ENCODE assay signal across 8 cellular contexts in genomic region chr1:203629509-203630082, GRCh38. TPM values are rescaled to one million over a fixed set of nuclear protein-coding genes. Genes with fewer than 3 reads are reported as not detected.
DNase-seq lines count a peak whose midpoint lies in the region; ATAC-seq and TF ChIP-seq lines count a peak whose summit lies in the region.

No MANE protein-coding gene starts in this region.

- no peaks in the 10 kb centered on the region for H3K27me3 ChIP-seq in parathyroid adenoma (ENCODE audit: control insufficient read depth, insufficient read depth, low read length)

- H3K27ac ChIP-seq in parathyroid adenoma: peak overlapping the region; percentile 78

- H3K79me2 ChIP-seq in parathyroid adenoma: peaks cover 8% of the 10 kb centered on the region

- peak overlapping the region; percentile 86 for H2AFZ ChIP-seq in parathyroid adenoma

- no peak for TF ChIP-seq CTCF in parathyroid adenoma (IDR thresholded peaks at IDR 0.05)

- peaks cover 3% of the 10 kb centered on the region for H3K4me1 ChIP-seq in parathyroid adenoma

- no peaks in the 10 kb centered on the region for H3K9me3 ChIP-seq in parathyroid adenoma (ENCODE audit: control insufficient read depth, low read length)

- no peak overlapping the region for H3K9ac ChIP-seq in parathyroid adenoma

- DNase-seq in DMS153 treated with DMSO at 0.1 percent for 48 hours (lab: John Stamatoyannopoulos, UW; ENCODE audit: unreplicated experiment): peak; percentile 42
- peak; percentile 35 for DNase-seq in NCI-H510A (lab: John Stamatoyannopoulos, UW)
- peak; percentile 57 for DNase-seq in activated naive CD4-positive, alpha-beta T cell treated with anti-CD3 and anti-CD28 coated beads, Interleukin-2, amount 50 U/mL, for 16 hours
- peak; percentile 88 for DNase-seq in cardiac septum (ENCODE audit: low spot score)
- DNase-seq in HT-29 (ENCODE audit: low spot score): no peak

- ATAC-seq in GM19397 (IDR thresholded peaks at IDR 0.05; ENCODE audit: unreplicated experiment) (no peak), HG02759 (IDR thresholded peaks at IDR 0.05; ENCODE audit: unreplicated experiment) (no peak)

- no peaks in the 10 kb centered on the region for H3K36me3 ChIP-seq in parathyroid adenoma (ENCODE audit: control insufficient read depth, insufficient read depth, low read length)

- intact Hi-C loops in cardiac septum (cut with DNase I): loop anchor here (1.0 to 5.0 kb wide), 4 partner anchors 13 to 168 kb away; partner anchors contain the start of genes ZBED6 and ZC3H11A

- peak overlapping the region; percentile 82 for H3K4me2 ChIP-seq in parathyroid adenoma (ENCODE audit: low read length)

- peak overlapping the region; percentile 43 for H3K4me3 ChIP-seq in parathyroid adenoma (ENCODE audit: low read depth, low read length)

RNA-seq across cellular contexts. Expression of gene ATP2B4, which starts 3.0 kb away (rescaled TPM):
- 227 TPM for total RNA-seq in cardiac septum
- 5.5 TPM in 2 replicates for total RNA-seq in HT-29 (2014; rRNA removed; shearing (Covaris generic))

Comparison
In these comparisons a context has a peak if more than half of its experiments do, and no peak if none do; other contexts are left out.
1. RNA of gene ATP2B4, which starts 3.0 kb away (total RNA-seq): 227 TPM in cardiac septum (single experiment); 5.5 TPM in HT-29; every median in the first group is over 10 times any median in the second.